In genomic region chr9:37026936-37027581, GRCh38 we compare ENCODE assay signal across 8 cellular contexts. TPM values are rescaled to one million over a fixed set of nuclear protein-coding genes. Genes with fewer than 3 reads are reported as not detected.
DNase-seq lines count a peak whose midpoint lies in the region; ATAC-seq and TF ChIP-seq lines count a peak whose summit lies in the region.

No MANE protein-coding gene starts in this region.

- peak; percentile 10 for ATAC-seq in stimulated activated memory B cell treated with anti-CD40 and anti-IgM and Interleukin-4, amounts not matched to agents 10 μg/mL and 1 μg/mL and 100 μg/mL, for 72 hours
- ATAC-seq in HG03139 (IDR thresholded peaks at IDR 0.05; ENCODE audit: unreplicated experiment) = no peak

- H3K27me3 Mint-ChIP-seq in activated CD4-positive, alpha-beta T cell treated with anti-CD3 and anti-CD28 coated beads, Interleukin-2, amount 10 ng/mL, durations not matched to agents 24 days and 14 days = peaks cover 84% of the 10 kb centered on the region
- H3K27me3 Mint-ChIP-seq in endothelial cell (ENCODE audit: unreplicated experiment) = peaks cover 33% of the 10 kb centered on the region
- no peaks in the 10 kb centered on the region for H3K27me3 Mint-ChIP-seq in stimulated activated memory B cell treated with anti-CD40 and anti-IgM and Interleukin-4, amounts not matched to agents 10 μg/mL and 1 μg/mL and 100 μg/mL, for 72 hours

- peaks cover 5% of the 10 kb centered on the region for H3K9me3 Mint-ChIP-seq in activated CD4-positive, alpha-beta T cell treated with anti-CD3 and anti-CD28 coated beads, Interleukin-2, amount 10 ng/mL, durations not matched to agents 24 days and 14 days
- no peaks in the 10 kb centered on the region for H3K9me3 Mint-ChIP-seq in endothelial cell (ENCODE audit: unreplicated experiment)
- H3K9me3 Mint-ChIP-seq in stimulated activated memory B cell treated with anti-CD40 and anti-IgM and Interleukin-4, amounts not matched to agents 10 μg/mL and 1 μg/mL and 100 μg/mL, for 72 hours = no peaks in the 10 kb centered on the region

- no peak overlapping the region for H3K27ac Mint-ChIP-seq in activated CD4-positive, alpha-beta T cell treated with anti-CD3 and anti-CD28 coated beads, Interleukin-2, amount 10 ng/mL, durations not matched to agents 24 days and 14 days
- no peak overlapping the region for H3K27ac Mint-ChIP-seq in endothelial cell (ENCODE audit: unreplicated experiment)
- peak overlapping the region; percentile 96 for H3K27ac Mint-ChIP-seq in stimulated activated memory B cell treated with anti-CD40 and anti-IgM and Interleukin-4, amounts not matched to agents 10 μg/mL and 1 μg/mL and 100 μg/mL, for 72 hours

- H3K36me3 Mint-ChIP-seq in activated CD4-positive, alpha-beta T cell treated with anti-CD3 and anti-CD28 coated beads, Interleukin-2, amount 10 ng/mL, durations not matched to agents 24 days and 14 days (ENCODE audit: low read depth) = peaks cover 1% of the 10 kb centered on the region
- peaks cover 3% of the 10 kb centered on the region for H3K36me3 Mint-ChIP-seq in endothelial cell (ENCODE audit: low read depth, unreplicated experiment)
- peaks cover 39% of the 10 kb centered on the region for H3K36me3 Mint-ChIP-seq in stimulated activated memory B cell treated with anti-CD40 and anti-IgM and Interleukin-4, amounts not matched to agents 10 μg/mL and 1 μg/mL and 100 μg/mL, for 72 hours

- intact Hi-C loops in activated CD4-positive, alpha-beta T cell treated with anti-CD3 and anti-CD28 coated beads, Interleukin-2, amount 10 ng/mL, durations not matched to agents 24 days and 14 days (cut with micrococcal nuclease) = loop anchor here (1.0 to 2.0 kb wide), 2 partner anchors 10 to 52 kb away; no protein-coding TSS in a partner anchor

- H3K4me1 Mint-ChIP-seq in activated CD4-positive, alpha-beta T cell treated with anti-CD3 and anti-CD28 coated beads, Interleukin-2, amount 10 ng/mL, durations not matched to agents 24 days and 14 days = peaks cover 12% of the 10 kb centered on the region
- H3K4me1 Mint-ChIP-seq in endothelial cell (ENCODE audit: unreplicated experiment) = peaks cover 27% of the 10 kb centered on the region
- H3K4me1 Mint-ChIP-seq in stimulated activated memory B cell treated with anti-CD40 and anti-IgM and Interleukin-4, amounts not matched to agents 10 μg/mL and 1 μg/mL and 100 μg/mL, for 72 hours = peaks cover 79% of the 10 kb centered on the region

- H3K4me3 Mint-ChIP-seq in activated CD4-positive, alpha-beta T cell treated with anti-CD3 and anti-CD28 coated beads, Interleukin-2, amount 10 ng/mL, durations not matched to agents 24 days and 14 days = peak overlapping the region; percentile 64
- no peak overlapping the region for H3K4me3 Mint-ChIP-seq in endothelial cell (ENCODE audit: unreplicated experiment)
- peak overlapping the region; percentile 92 for H3K4me3 Mint-ChIP-seq in stimulated activated memory B cell treated with anti-CD40 and anti-IgM and Interleukin-4, amounts not matched to agents 10 μg/mL and 1 μg/mL and 100 μg/mL, for 72 hours

- TF ChIP-seq CTCF in endothelial cell (IDR thresholded peaks at IDR 0.05; ENCODE audit: unreplicated experiment) (no peak), GM20000 (IDR thresholded peaks at IDR 0.05; ENCODE audit: extremely low read depth, missing control alignments) (no peak)

- no peak for DNase-seq in activated CD4-positive, alpha-beta T cell treated with anti-CD3 and anti-CD28 coated beads, Interleukin-2, amount 10 ng/mL, durations not matched to agents 24 days and 14 days
- DNase-seq in activated CD4-positive, alpha-beta T cell treated with anti-CD3 and anti-CD28 coated beads for 4 hours = no peak
- peak; percentile 28 for DNase-seq in NCI-H146 treated with DMSO at 0.1 percent for 48 hours (lab: John Stamatoyannopoulos, UW; ENCODE audit: unreplicated experiment)
- peak; percentile 26 for DNase-seq in endothelial cell (ENCODE audit: low spot score)
- DNase-seq in stimulated activated CD4-positive, alpha-beta T cell treated with anti-CD3 and anti-CD28 coated beads, Interleukin-2, amount 100 ng/mL, for 48 hours = no peak
- no peak for DNase-seq in GM20000 (ENCODE audit: low spot score)

RNA-seq across cellular contexts. Expression of gene PAX5, which starts 7.0 kb away (rescaled TPM):
- total RNA-seq in activated CD4-positive, alpha-beta T cell treated with anti-CD3 and anti-CD28 coated beads, Interleukin-2, amount 10 ng/mL, durations not matched to agents 24 days and 14 days = 0.16 and 0.33 TPM in 2 replicates
- 1.3 TPM for total RNA-seq in endothelial cell (ENCODE audit: unreplicated experiment)

Comparison
In these comparisons a context has a peak if more than half of its experiments do, and no peak if none do; other contexts are left out.
1. DNase-seq: peak in NCI-H146 treated with DMSO at 0.1 percent for 48 hours (single experiment) and endothelial cell (single experiment); none in activated CD4-positive, alpha-beta T cell treated with anti-CD3 and anti-CD28 coated beads, Interleukin-2, amount 10 ng/mL, durations not matched to agents 24 days and 14 days (single experiment), activated CD4-positive, alpha-beta T cell treated with anti-CD3 and anti-CD28 coated beads for 4 hours (0 of 2), stimulated activated CD4-positive, alpha-beta T cell treated with anti-CD3 and anti-CD28 coated beads, Interleukin-2, amount 100 ng/mL, for 48 hours (0 of 2) and GM20000 (single experiment).